ENCODE assay signal across 15 cellular contexts in the genomic region with DNA sequence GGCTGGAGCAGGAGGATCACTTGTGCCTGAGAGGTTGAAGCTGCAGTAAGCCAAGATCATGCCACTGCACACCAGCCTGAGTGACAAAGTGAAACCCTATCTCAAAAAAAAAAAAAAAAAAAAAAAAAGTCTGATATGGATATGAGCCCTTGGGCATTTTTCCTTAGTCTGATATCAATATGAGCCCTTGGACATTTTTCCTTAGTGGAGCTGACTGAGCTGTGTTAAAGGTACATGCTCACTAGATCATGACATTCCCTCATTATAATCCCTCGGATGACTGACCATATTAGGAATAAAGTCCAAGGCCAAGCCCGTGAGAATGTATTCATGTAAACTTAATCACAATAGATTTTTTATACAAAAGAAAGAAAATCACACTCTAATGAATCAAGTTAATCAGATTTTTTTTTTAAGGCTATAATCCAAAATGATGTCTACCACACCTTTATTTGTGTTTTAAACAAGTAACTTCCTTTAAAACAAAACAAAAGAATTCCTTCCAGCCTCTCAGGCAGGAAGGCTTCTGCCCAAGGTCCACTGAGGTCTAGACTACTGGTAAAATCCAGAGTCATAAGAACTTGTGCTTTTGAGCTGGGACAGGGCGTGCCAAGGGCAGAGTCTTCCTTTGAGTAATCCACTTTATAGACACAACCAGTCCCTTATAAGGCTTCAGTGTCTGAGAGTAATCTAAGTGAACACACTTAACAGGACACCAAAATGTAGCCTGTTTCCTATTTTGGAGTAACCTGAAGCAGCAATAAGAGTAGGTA. TPM values are rescaled to one million over a fixed set of nuclear protein-coding genes. Genes with fewer than 3 reads are reported as not detected.
DNase-seq lines count a peak whose midpoint lies in the region; ATAC-seq and TF ChIP-seq lines count a peak whose summit lies in the region.
"Had no signal": no experiment of that assay in that cellular context is flagged by ENCODE, and none has a peak within 500 bp of the region (broad histone marks: within the 10 kb centered on the region; RNA-seq: fewer than 3 reads in every experiment).

No MANE protein-coding gene starts in this region.

- H3K4me1 ChIP-seq in duodenal mucosa (ENCODE audit: control insufficient read depth in 1 of 2, insufficient read depth in 2 of 2, low read length in 2 of 2) (peaks cover 21 to 30% of the 10 kb centered on the region in 2 donors), upper lobe of right lung (peaks cover 23% of the 10 kb centered on the region)

- H3K27ac ChIP-seq in duodenal mucosa (ENCODE audit: low read depth, low read length) (peak overlapping the region; percentile 59), upper lobe of right lung (no peak overlapping the region)

- no peaks in the 10 kb centered on the region for H3K9me3 ChIP-seq in duodenal mucosa (ENCODE audit: control insufficient read depth in 1 of 2, low read length in 2 of 2)
- no peaks in the 10 kb centered on the region for H3K9me3 ChIP-seq in upper lobe of right lung

- H3K36me3 ChIP-seq in duodenal mucosa (ENCODE audit: control insufficient read depth in 1 of 2, insufficient read depth in 2 of 2, low read length in 2 of 2) (peaks cover 0 to 10% of the 10 kb centered on the region in 2 donors), upper lobe of right lung (no peaks in the 10 kb centered on the region)

- intact Hi-C loops in upper lobe of right lung (cut with DNase I): loop anchor here (5.0 kb wide), 1 partner anchor 135 kb away; no protein-coding TSS in a partner anchor

- no peak for TF ChIP-seq CTCF in upper lobe of right lung (IDR thresholded peaks at IDR 0.05)

- H3K27me3 ChIP-seq in duodenal mucosa (ENCODE audit: control insufficient read depth in 1 of 2, insufficient read depth in 2 of 2, low read length in 2 of 2) (no peaks in the 10 kb centered on the region), upper lobe of right lung (no peaks in the 10 kb centered on the region)

- H3K4me3 ChIP-seq in duodenal mucosa (ENCODE audit: low read depth in 1 of 2, low read length in 2 of 2) (no peak overlapping the region), upper lobe of right lung (no peak overlapping the region)
- H3K4me3 ChIP-seq: GM23338 had no signal

- peak; percentile 52 for ATAC-seq in upper lobe of right lung
- ATAC-seq: activated naive CD8-positive, alpha-beta T cell treated with anti-CD3 and anti-CD28 coated beads, Interleukin-2, amount 50 U/mL, for 24 hours; GM23338 had no signal

- H3K9ac ChIP-seq in duodenal mucosa (ENCODE audit: low read depth in 1 of 2, low read length in 2 of 2): no peak overlapping the region

- DNase-seq in NCI-H2171 treated with DMSO at 0.1 percent for 48 hours (lab: John Stamatoyannopoulos, UW) (peak; percentile 15), NCI-H2171 (lab: John Stamatoyannopoulos, UW) (no peak), mucosa of gallbladder (ENCODE audit: low spot score) (peak; percentile 62), upper lobe of right lung (no peak), NCI-H345 treated with DMSO at 0.1 percent for 48 hours (lab: John Stamatoyannopoulos, UW; ENCODE audit: unreplicated experiment) (no peak), GM19240 (ENCODE audit: insufficient read length, low spot score) (no peak), HPDE6-E6E7 (ENCODE audit: extremely low spot score) (no peak)
- DNase-seq: 8988T; activated naive CD8-positive, alpha-beta T cell treated with anti-CD3 and anti-CD28 coated beads, Interleukin-2, amount 50 U/mL, for 24 hours; effector memory CD4-positive, alpha-beta T cell; hippocampal formation; midbrain; NCI-H526 had no signal

RNA-seq across cellular contexts. Expression of gene PPA1, which starts 5.5 kb away (rescaled TPM):
- total RNA-seq in mucosa of gallbladder (148 TPM), upper lobe of right lung (175 TPM)

RNA-seq across cellular contexts. Expression of gene NPFFR1, which starts 56.1 kb away (rescaled TPM):
- total RNA-seq in mucosa of gallbladder (0.03 TPM), upper lobe of right lung (1.1 TPM)

RNA-seq across cellular contexts. Expression of gene SAR1A, which starts 57.4 kb away (rescaled TPM):
- total RNA-seq in mucosa of gallbladder: 106 TPM
- 150 TPM for total RNA-seq in upper lobe of right lung

Comparison
In these comparisons a context has a peak if more than half of its experiments do, and no peak if none do; other contexts are left out.
1. DNase-seq: peak in NCI-H2171 treated with DMSO at 0.1 percent for 48 hours (single experiment) and mucosa of gallbladder (single experiment); none in NCI-H2171 (single experiment), upper lobe of right lung (single experiment), NCI-H345 treated with DMSO at 0.1 percent for 48 hours (single experiment), GM19240 (single experiment) and HPDE6-E6E7 (single experiment).